ENCODE assay signal across 11 cellular contexts in genomic region chr15:77568960-77569646, GRCh38.
DNase-seq lines count a peak whose midpoint lies in the region; ATAC-seq and TF ChIP-seq lines count a peak whose summit lies in the region.
"Had no signal": no experiment of that assay in that cellular context is flagged by ENCODE, and none has a peak within 500 bp of the region (broad histone marks: within the 10 kb centered on the region; RNA-seq: fewer than 3 reads in every experiment).

No MANE protein-coding gene starts in this region.

- no TSS peak for BruUV-seq in OCI-LY7 (replicated peaks; lab: Mats Ljungman, UMichigan)

- TF ChIP-seq CTCF in GM20000 (IDR thresholded peaks at IDR 0.05; ENCODE audit: extremely low read depth, missing control alignments) (no peak), left ventricle myocardium inferior (IDR thresholded peaks at IDR 0.05; ENCODE audit: borderline replicate concordance) (no peak), OCI-LY7 (conservative IDR thresholded peaks at IDR 0.05; ENCODE audit: low read length) (no peak)

- peak; percentile 41 for DNase-seq in GM20000 (ENCODE audit: low spot score)
- DNase-seq in SKM-1 treated with dmso at 0.1 percent for 144 hours (lab: John Stamatoyannopoulos, UW; ENCODE audit: unreplicated experiment), result peak; percentile 64
- DNase-seq in left ventricle myocardium inferior, result no peak
- DNase-seq in OCI-LY7 (ENCODE audit: low spot score), result no peak
- no peak for DNase-seq in OCI-M2 (lab: John Stamatoyannopoulos, UW; ENCODE audit: unreplicated experiment)
- DNase-seq: activated CD8-positive, alpha-beta T cell treated with anti-CD3 and anti-CD28 coated beads, Interleukin-2, amount 10 ng/mL, durations not matched to agents 7 days and 5 days; NCI-H1105 had no signal

- no peaks in the 10 kb centered on the region for H3K79me2 ChIP-seq in OCI-LY7 (ENCODE audit: insufficient read depth, low read depth, low read length)

- H3K4me3 ChIP-seq in left ventricle myocardium inferior, result peak overlapping the region; percentile 52
- H3K4me3 ChIP-seq in rectal smooth muscle tissue (ENCODE audit: low read length), result peak overlapping the region; percentile 3
- H3K4me3 ChIP-seq in OCI-LY7 (ENCODE audit: low read depth, low read length, poor library complexity, severe bottlenecking), result no peak overlapping the region

- H3K27me3 ChIP-seq in left ventricle myocardium inferior (ENCODE audit: low read depth) (no peaks in the 10 kb centered on the region), rectal smooth muscle tissue (ENCODE audit: control insufficient read depth, insufficient read depth, low read length) (no peaks in the 10 kb centered on the region)

- no peak overlapping the region for H3K4me2 ChIP-seq in OCI-LY7 (ENCODE audit: low read length)

- CTCF ChIA-PET in OCI-LY7 (lab: Charles Lee; ENCODE audit: unreplicated experiment), result interaction anchor here (1.0 kb wide), 1 partner anchor 25 kb away, joined by 4 read pairs; no protein-coding TSS in a partner anchor

- intact Hi-C loops in left ventricle myocardium inferior (cut with micrococcal nuclease) (no loop called here), OCI-LY7 (cut with micrococcal nuclease; ENCODE audit: unreplicated experiment) (no loop called here)

- H3K4me1 ChIP-seq in left ventricle myocardium inferior (peaks cover 7% of the 10 kb centered on the region), rectal smooth muscle tissue (ENCODE audit: control insufficient read depth, insufficient read depth, low read length) (peaks cover 3% of the 10 kb centered on the region), OCI-LY7 (ENCODE audit: insufficient read depth, low read length, poor library complexity, severe bottlenecking) (no peaks in the 10 kb centered on the region)

- H3K9me3 ChIP-seq in left ventricle myocardium inferior (replicated peaks) (no peaks in the 10 kb centered on the region), OCI-LY7 (ENCODE audit: low read length) (no peaks in the 10 kb centered on the region)

- H3K27ac ChIP-seq in left ventricle myocardium inferior (replicated peaks), result peak overlapping the region; percentile 50
- H3K27ac ChIP-seq in rectal smooth muscle tissue (ENCODE audit: low read depth, low read length), result no peak overlapping the region
- no peak overlapping the region for H3K27ac ChIP-seq in OCI-LY7 (ENCODE audit: low read depth, low read length, poor library complexity, severe bottlenecking)

- H2AFZ ChIP-seq in OCI-LY7 (ENCODE audit: low read length), result no peak overlapping the region

- POLR2A ChIA-PET in OCI-LY7 (lab: Charles Lee), result no interaction called here

- no peaks in the 10 kb centered on the region for H3K9me2 ChIP-seq in OCI-LY7 (ENCODE audit: insufficient read depth, low read length)

- no peaks in the 10 kb centered on the region for H4K20me1 ChIP-seq in OCI-LY7 (ENCODE audit: insufficient read depth, low read length)

- ATAC-seq in GM18870 (IDR thresholded peaks at IDR 0.05; ENCODE audit: unreplicated experiment) (no peak), GM19463 (IDR thresholded peaks at IDR 0.05; ENCODE audit: unreplicated experiment) (no peak)
- ATAC-seq: activated CD8-positive, alpha-beta T cell treated with anti-CD3 and anti-CD28 coated beads, Interleukin-2, amount 10 ng/mL, durations not matched to agents 7 days and 5 days; HCT116 had no signal

- H3K36me3 ChIP-seq in left ventricle myocardium inferior (no peaks in the 10 kb centered on the region), rectal smooth muscle tissue (ENCODE audit: control insufficient read depth, insufficient read depth, low read length) (no peaks in the 10 kb centered on the region), OCI-LY7 (ENCODE audit: insufficient read depth, low read length) (no peaks in the 10 kb centered on the region)

- no peak overlapping the region for H3K9ac ChIP-seq in rectal smooth muscle tissue (ENCODE audit: low read length)

Comparison
In these comparisons a context has a peak if more than half of its experiments do, and no peak if none do; other contexts are left out.
1. DNase-seq: peak in GM20000 (single experiment) and SKM-1 treated with dmso at 0.1 percent for 144 hours (single experiment); none in left ventricle myocardium inferior (single experiment), OCI-LY7 (single experiment) and OCI-M2 (single experiment).